Comparison of ENCODE assay signal across 27 cellular contexts in the genomic region with DNA sequence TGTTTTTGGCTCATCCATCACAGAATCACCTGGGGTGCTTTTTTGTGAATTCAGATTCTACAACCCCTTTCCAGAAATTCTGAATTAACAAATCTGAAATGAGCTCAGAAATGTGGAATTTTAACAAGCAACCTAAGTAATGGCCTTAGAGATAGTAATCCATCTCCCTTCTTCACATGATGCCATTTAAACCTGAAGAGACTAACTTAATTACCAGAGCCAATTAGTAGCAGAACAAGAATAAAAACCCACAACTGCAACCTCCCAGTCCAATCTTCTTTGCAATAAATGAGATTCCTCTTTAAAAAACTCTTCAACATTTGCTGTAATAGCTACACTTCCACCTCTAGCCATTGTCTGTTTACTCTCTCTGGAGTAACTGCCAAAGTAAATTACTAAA.
"Had no signal": no experiment of that assay in that cellular context is flagged by ENCODE, and none has a peak within 500 bp of the region (broad histone marks: within the 10 kb centered on the region; RNA-seq: fewer than 3 reads in every experiment).

No MANE protein-coding gene starts in this region.

- H3K4me1 ChIP-seq: left lung, lower lobe of right lung, right atrium auricular region, right lobe of liver, tibial nerve, uterus had no signal

- ATAC-seq: left colon; left lung; lower lobe of right lung; natural killer cell; right lobe of liver; stimulated activated memory B cell treated with anti-CD40 and anti-IgM and Interleukin-4, amounts not matched to agents 10 μg/mL and 1 μg/mL and 100 μg/mL, for 72 hours had no signal

- H3K36me3 ChIP-seq: ovary, right atrium auricular region, tibial nerve, uterus had no signal

- H3K4me3 ChIP-seq: hepatocyte, left lung, lower lobe of right lung, ovary, right atrium auricular region, right lobe of liver, smooth muscle cell, tibial nerve, uterus had no signal

- H3K27ac ChIP-seq: hepatocyte, left lung, lower lobe of right lung, ovary, right atrium auricular region, right lobe of liver, tibial nerve, uterus had no signal

- H3K27me3 Mint-ChIP-seq: naive B cell; progenitor cell of endocrine pancreas; stimulated activated memory B cell treated with anti-CD40 and anti-IgM and Interleukin-4, amounts not matched to agents 10 μg/mL and 1 μg/mL and 100 μg/mL, for 72 hours; stimulated activated naive CD8-positive, alpha-beta T cell treated with anti-CD3 and anti-CD28 coated beads, Interleukin-15, amount 100 ng/mL, for 72 hours; type B pancreatic cell had no signal

- H3K4me3 Mint-ChIP-seq: mesothelial cell of epicardium; naive B cell; natural killer cell; nephron progenitor cell; stimulated activated memory B cell treated with anti-CD40 and anti-IgM and Interleukin-4, amounts not matched to agents 10 μg/mL and 1 μg/mL and 100 μg/mL, for 72 hours; stimulated activated naive CD8-positive, alpha-beta T cell treated with anti-CD3 and anti-CD28 coated beads, Interleukin-15, amount 100 ng/mL, for 72 hours; type B pancreatic cell had no signal

- H3K9me3 ChIP-seq: left lung, lower lobe of right lung, ovary, right atrium auricular region, right lobe of liver, tibial nerve, uterus had no signal

- H3K9me3 Mint-ChIP-seq: naive B cell; natural killer cell; nephron progenitor cell; stimulated activated memory B cell treated with anti-CD40 and anti-IgM and Interleukin-4, amounts not matched to agents 10 μg/mL and 1 μg/mL and 100 μg/mL, for 72 hours; stimulated activated naive CD8-positive, alpha-beta T cell treated with anti-CD3 and anti-CD28 coated beads, Interleukin-15, amount 100 ng/mL, for 72 hours; type B pancreatic cell had no signal

- H3K27ac Mint-ChIP-seq: mesothelial cell of epicardium; nephron progenitor cell; progenitor cell of endocrine pancreas; stimulated activated memory B cell treated with anti-CD40 and anti-IgM and Interleukin-4, amounts not matched to agents 10 μg/mL and 1 μg/mL and 100 μg/mL, for 72 hours; type B pancreatic cell had no signal

- DNase-seq: kidney; left colon; left lung; lower lobe of right lung; mammary epithelial cell; mesendoderm; naive B cell; natural killer cell; nephron progenitor cell; ovary; right lobe of liver; stimulated activated CD4-positive, alpha-beta T cell treated with anti-CD3 and anti-CD28 coated beads, Interleukin-1b, Interleukin-23, amount 100 ng/mL, for 48 hours; stimulated activated CD4-positive, alpha-beta T cell treated with anti-CD3 and anti-CD28 coated beads, Interleukin-2, amount 100 ng/mL, for 48 hours; stimulated activated CD4-positive, alpha-beta T cell treated with anti-CD3 and anti-CD28 coated beads, Interleukin-4, amount 100 ng/mL, for 4 hours; stimulated activated CD8-positive, alpha-beta memory T cell treated with anti-CD3 and anti-CD28 coated beads, Interleukin-4, amount 100 ng/mL, for 48 hours; stimulated activated naive CD4-positive, alpha-beta T cell treated with Interleukin-2 at 50 U/mL for 16 hours; stimulated activated naive CD8-positive, alpha-beta T cell treated with anti-CD3 and anti-CD28 coated beads, Interleukin-15, amount 100 ng/mL, for 72 hours; substantia nigra; uterus had no signal

- H3K4me1 Mint-ChIP-seq: nephron progenitor cell; stimulated activated memory B cell treated with anti-CD40 and anti-IgM and Interleukin-4, amounts not matched to agents 10 μg/mL and 1 μg/mL and 100 μg/mL, for 72 hours had no signal

- H3K36me3 Mint-ChIP-seq: natural killer cell had no signal
